1 cellular context compared by ENCODE assay signal in the genomic region with DNA sequence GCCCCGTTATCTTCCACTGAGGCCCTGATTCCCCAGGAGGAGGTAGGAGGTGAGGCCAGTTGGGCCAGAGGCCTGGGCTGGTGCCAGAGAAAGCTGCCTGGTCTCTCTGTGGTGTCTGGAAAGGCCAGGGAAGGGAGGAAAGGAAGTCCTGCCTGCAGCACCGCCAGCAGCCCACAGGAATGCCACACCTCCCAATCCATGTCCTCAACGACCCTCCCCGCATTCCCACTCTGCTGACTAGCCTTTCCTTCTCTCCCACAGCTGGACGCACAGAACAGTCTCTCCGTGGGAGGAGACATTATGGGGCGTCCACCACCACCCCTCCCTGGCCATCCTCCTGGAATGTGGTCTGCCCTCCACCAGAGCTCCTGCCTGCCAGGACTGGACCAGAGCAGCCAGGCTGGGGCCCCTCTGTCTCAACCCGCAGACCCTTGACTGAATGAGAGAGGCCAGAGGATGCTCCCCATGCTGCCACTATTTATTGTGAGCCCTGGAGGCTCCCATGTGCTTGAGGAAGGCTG.
TF ChIP-seq lines count a peak whose summit lies in the region.

No MANE protein-coding gene starts in this region.

TF ChIP-seq in HepG2, 621 proteins besides CTCF, POLR2A, EP300 and RAD21:
- TF ChIP-seq, protein P1, sequence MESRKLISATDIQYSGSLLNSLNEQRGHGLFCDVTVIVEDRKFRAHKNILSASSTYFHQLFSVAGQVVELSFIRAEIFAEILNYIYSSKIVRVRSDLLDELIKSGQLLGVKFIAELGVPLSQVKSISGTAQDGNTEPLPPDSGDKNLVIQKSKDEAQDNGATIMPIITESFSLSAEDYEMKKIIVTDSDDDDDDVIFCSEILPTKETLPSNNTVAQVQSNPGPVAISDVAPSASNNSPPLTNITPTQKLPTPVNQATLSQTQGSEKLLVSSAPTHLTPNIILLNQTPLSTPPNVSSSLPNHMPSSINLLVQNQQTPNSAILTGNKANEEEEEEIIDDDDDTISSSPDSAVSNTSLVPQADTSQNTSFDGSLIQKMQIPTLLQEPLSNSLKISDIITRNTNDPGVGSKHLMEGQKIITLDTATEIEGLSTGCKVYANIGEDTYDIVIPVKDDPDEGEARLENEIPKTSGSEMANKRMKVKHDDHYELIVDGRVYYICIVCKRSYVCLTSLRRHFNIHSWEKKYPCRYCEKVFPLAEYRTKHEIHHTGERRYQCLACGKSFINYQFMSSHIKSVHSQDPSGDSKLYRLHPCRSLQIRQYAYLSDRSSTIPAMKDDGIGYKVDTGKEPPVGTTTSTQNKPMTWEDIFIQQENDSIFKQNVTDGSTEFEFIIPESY (CRISPR knock-in tag; IDR thresholded peaks at IDR 0.05) = 0 out of 2 replicates have a peak, but pooled peaks have one; percentile 16
- no peak for TF ChIP-seq ZNF446 (CRISPR knock-in tag; IDR thresholded peaks at IDR 0.05)
TF ChIP-seq in HepG2: peak in this region for 1.
